Comparison of ENCODE assay signal across 1 cellular context in the genomic region with DNA sequence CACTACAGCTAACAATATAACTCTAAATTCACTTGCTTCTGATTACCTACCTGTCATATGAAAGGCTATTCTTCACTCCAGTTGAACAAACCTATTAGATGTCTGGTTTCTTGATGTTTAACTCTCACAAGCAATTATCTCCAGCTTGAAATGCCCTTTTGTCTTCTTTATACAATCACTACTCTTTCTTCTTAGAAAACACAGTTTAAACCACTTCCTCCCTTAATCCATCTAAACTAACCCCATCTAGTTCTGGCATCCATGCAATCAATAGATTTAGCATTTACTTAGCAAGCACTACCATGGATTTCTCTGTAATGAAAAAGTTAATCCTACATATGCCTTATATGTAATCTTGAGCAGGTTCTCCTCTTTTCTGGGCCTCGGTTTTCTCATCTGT.
TF ChIP-seq lines count a peak whose summit lies in the region.

No MANE protein-coding gene starts in this region.

TF ChIP-seq in IMR-90, 13 proteins besides CTCF, POLR2A, EP300 and RAD21 (continued from another document):
- TF ChIP-seq MAZ (IDR thresholded peaks at IDR 0.05; ENCODE audit: borderline replicate concordance, low read depth, low read length), result no peak
- TF ChIP-seq RFX5 (IDR thresholded peaks at IDR 0.05; ENCODE audit: low read depth, low read length), result no peak
